8 cellular contexts compared by ENCODE assay signal in the genomic region with DNA sequence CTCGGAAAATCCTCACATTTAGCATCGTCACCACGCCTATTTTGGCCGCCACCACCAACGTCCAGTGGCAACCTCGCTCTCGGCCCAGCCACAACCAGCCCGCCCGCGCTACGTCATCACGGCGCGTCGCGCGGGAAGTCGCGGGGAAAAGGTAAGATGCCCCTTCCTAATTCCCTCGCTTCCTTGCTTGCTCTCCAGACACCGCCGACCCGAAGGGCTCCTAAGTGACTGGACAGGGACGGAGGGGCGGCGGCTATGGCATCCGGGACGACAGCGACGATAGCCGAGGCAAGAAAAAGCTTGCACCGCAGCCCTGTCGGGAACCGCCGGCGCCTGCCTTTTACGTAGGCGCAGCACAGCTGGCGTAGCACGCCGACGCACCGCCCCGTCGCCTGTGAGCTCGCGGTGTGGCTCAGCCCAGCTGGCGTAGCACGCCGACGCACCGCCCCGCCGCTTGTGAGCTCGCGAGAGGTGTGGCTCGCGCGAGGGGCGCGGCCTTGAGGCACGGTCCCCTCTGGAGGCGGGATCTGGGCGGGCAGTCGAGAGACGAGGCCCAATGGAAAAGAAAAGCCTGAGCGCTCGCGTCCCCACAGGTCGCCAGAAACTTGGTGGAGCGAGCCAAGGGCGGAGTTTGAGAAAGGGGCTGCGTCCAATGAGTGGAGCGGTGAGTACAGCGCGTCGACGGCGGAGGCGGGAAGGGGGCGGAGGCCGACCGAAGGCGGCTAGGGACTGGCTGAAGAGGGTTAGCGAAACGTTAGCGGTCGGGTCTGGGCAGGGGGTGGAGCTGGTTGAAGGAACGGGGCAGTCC. TPM values are rescaled to one million over a fixed set of nuclear protein-coding genes. Genes with fewer than 3 reads are reported as not detected.
DNase-seq lines count a peak whose midpoint lies in the region; ATAC-seq and TF ChIP-seq lines count a peak whose summit lies in the region.

Gene HDAC6, plus strand, starts transcription at position 787 of the 808 bp plus-strand sequence. CDS start 626 bp downstream, outside the sequence.

- TF ChIP-seq POLR2A in NB4 (IDR thresholded peaks at IDR 0.05; ENCODE audit: extremely low read depth, insufficient read length) (peak; percentile 62), gastroesophageal sphincter (IDR thresholded peaks at IDR 0.05) (peak in 1 of 2 donors; percentile 18)

- H3K9ac ChIP-seq in SK-N-SH: peak within 1 kb of the TSS; percentile 89

- H3K4me1 Mint-ChIP-seq in HFFc6 (ENCODE audit: low read depth): peaks cover 18% of the 10 kb centered on the region

- no peaks in the 10 kb centered on the region for H3K27me3 Mint-ChIP-seq in HFFc6 (ENCODE audit: insufficient read depth)

- H3K4me1 ChIP-seq in SK-N-SH (ENCODE audit: control insufficient read depth in 1 of 2, insufficient read depth in 2 of 2, low read depth in 1 of 2, low read length in 1 of 2): peaks cover 4 to 10% of the 10 kb centered on the region in 2 experiments; a peak in 1 of 4 replicates
- H3K4me1 ChIP-seq in gastroesophageal sphincter: peaks cover 0 to 16% (median 0%) of the 10 kb centered on the region in 3 donors

- CTCF ChIA-PET in SK-N-SH (lab: Yijun Ruan, JAX): interaction anchor here (1.0 kb wide), 1 partner anchor 170 kb away, joined by 3 read pairs; no protein-coding TSS in a partner anchor

- DNase-seq in GM04503 (ENCODE audit: low read depth): peak; percentile 91
- DNase-seq in HFFc6: peak; percentile 97
- peak; percentile 99 for DNase-seq in NB4 (ENCODE audit: low read depth)
- peak; percentile 89 for DNase-seq in SK-N-SH
- peak; percentile 95 for DNase-seq in activated naive CD4-positive, alpha-beta T cell treated with anti-CD3 and anti-CD28 coated beads, Interleukin-2, amount 50 U/mL, for 16 hours
- DNase-seq in non-pigmented ciliary epithelial cell (ENCODE audit: low read depth): peak; percentile 93
- DNase-seq in superior temporal gyrus (ENCODE audit: extremely low spot score): peak; percentile 95

- peak within 1 kb of the TSS; percentile 88 for H2AFZ ChIP-seq in SK-N-SH (ENCODE audit: low read depth)

- TF ChIP-seq EP300 in SK-N-SH (IDR thresholded peaks at IDR 0.05; ENCODE audit: borderline replicate concordance in 1 of 2, low read depth in 1 of 2, low read length in 1 of 2): no peak
- TF ChIP-seq EP300 in gastroesophageal sphincter (IDR thresholded peaks at IDR 0.05): no peak

- peaks cover 4% of the 10 kb centered on the region; the same call in 1 of the 2 replicates for H3K36me3 Mint-ChIP-seq in HFFc6 (ENCODE audit: low read depth)

- H3F3A ChIP-seq in SK-N-SH (replicated peaks; ENCODE audit: insufficient read depth): no peaks in the 10 kb centered on the region

- TF ChIP-seq CTCF in HFFc6 (IDR thresholded peaks at IDR 0.05) (0 out of 2 replicates have a peak, but pooled peaks have one; percentile 24), NB4 (IDR thresholded peaks at IDR 0.05; ENCODE audit: low read depth, low read length) (no peak), SK-N-SH (IDR thresholded peaks at IDR 0.05) (no peak), gastroesophageal sphincter (IDR thresholded peaks at IDR 0.05) (no peak)

- H3K27ac Mint-ChIP-seq in HFFc6: peak within 1 kb of the TSS; percentile 99

- ATAC-seq in gastroesophageal sphincter: peak; percentile 91

- no peaks in the 10 kb centered on the region for H3K9me3 ChIP-seq in SK-N-SH
- no peaks in the 10 kb centered on the region for H3K9me3 ChIP-seq in gastroesophageal sphincter

- POLR2A ChIA-PET in SK-N-SH (lab: Yijun Ruan, JAX): interaction anchor here (0.6 to 2.1 kb wide), 2 partner anchors 64 to 178 kb away, joined by 3 to 8 read pairs; no protein-coding TSS in a partner anchor

- no peaks in the 10 kb centered on the region for H3K9me2 ChIP-seq in SK-N-SH

- no peaks in the 10 kb centered on the region for H4K20me1 ChIP-seq in SK-N-SH (ENCODE audit: insufficient read depth)

- H3K4me3 ChIP-seq in NB4 (ENCODE audit: low read depth, low read length) (peak within 1 kb of the TSS; percentile 90), SK-N-SH (ENCODE audit: low read depth in 2 of 2, low read length in 1 of 2) (peak within 1 kb of the TSS; percentile 63 to 82), gastroesophageal sphincter (peak within 1 kb of the TSS; percentile 52 to 62)

- H3K27ac ChIP-seq in SK-N-SH (ENCODE audit: low read depth in 2 of 2, low read length in 1 of 2) (peak within 1 kb of the TSS; percentile 94 to 95), gastroesophageal sphincter (peak within 1 kb of the TSS; percentile 91 to 98 (median 95))

- no peak for TF ChIP-seq RAD21 in SK-N-SH (IDR thresholded peaks at IDR 0.05; ENCODE audit: low read length)

- peak within 1 kb of the TSS; percentile 94 for H3K4me3 Mint-ChIP-seq in HFFc6

- no peaks in the 10 kb centered on the region for H3K79me2 ChIP-seq in SK-N-SH (ENCODE audit: insufficient read depth)

- H3K9me3 Mint-ChIP-seq in HFFc6: no peaks in the 10 kb centered on the region

- H3K36me3 ChIP-seq in SK-N-SH (replicated peaks in 1 of 2; ENCODE audit: control insufficient read depth in 1 of 2, insufficient read depth in 2 of 2, low read length in 1 of 2) (no peaks in the 10 kb centered on the region), gastroesophageal sphincter (peaks cover 0 to 24% of the 10 kb centered on the region in 2 donors)

- 28% methylated on average over 40 of the region's 89 CpGs for WGBS in SK-N-SH (ENCODE audit: low lambda C conversion rate)
- WGBS in gastroesophageal sphincter (ENCODE audit: low coverage in 1 of 2), 2 donors: 0 to 35% methylated on average over 6 to 21 of the region's 89 CpGs

- peak within 1 kb of the TSS; percentile 68 for H3K4me2 ChIP-seq in SK-N-SH

- H3K27me3 ChIP-seq in SK-N-SH (ENCODE audit: insufficient read depth) (no peaks in the 10 kb centered on the region; the same call in 1 of the 2 replicates), gastroesophageal sphincter (no peaks in the 10 kb centered on the region)

TF ChIP-seq in SK-N-SH, 30 proteins besides CTCF, POLR2A, EP300 and RAD21 (continues in another document):
- TF ChIP-seq SIN3A (IDR thresholded peaks at IDR 0.05; ENCODE audit: borderline replicate concordance, low read depth, low read length) (no peak), TEAD4 (IDR thresholded peaks at IDR 0.05; ENCODE audit: borderline replicate concordance, insufficient read depth) (no peak), RXRA (IDR thresholded peaks at IDR 0.05; ENCODE audit: borderline replicate concordance, low read depth) (no peak), IRF3 (IDR thresholded peaks at IDR 0.05; ENCODE audit: low read depth, low read length) (no peak), YY1 (IDR thresholded peaks at IDR 0.05; ENCODE audit: low read depth) (no peak), ELF1 (IDR thresholded peaks at IDR 0.05) (no peak), TCF12 (IDR thresholded peaks at IDR 0.05) (no peak), GABPA (IDR thresholded peaks at IDR 0.05; ENCODE audit: low read depth) (no peak), FOSL2 (IDR thresholded peaks at IDR 0.05; ENCODE audit: borderline replicate concordance, low read depth) (no peak), EZH2phosphoT487 (IDR thresholded peaks at IDR 0.05; ENCODE audit: borderline replicate concordance, low read depth) (no peak), RFX5 (IDR thresholded peaks at IDR 0.05; ENCODE audit: low read length) (no peak), FOXM1 (IDR thresholded peaks at IDR 0.05; ENCODE audit: low read depth) (no peak), GATA2 (CRISPR knock-in tag; IDR thresholded peaks at IDR 0.05) (no peak), NFIC (IDR thresholded peaks at IDR 0.05; ENCODE audit: borderline replicate concordance) (no peak), MEF2A (IDR thresholded peaks at IDR 0.05; ENCODE audit: borderline replicate concordance, low read depth) (no peak), JUND (IDR thresholded peaks at IDR 0.05) (no peak), SMC3 (IDR thresholded peaks at IDR 0.05; ENCODE audit: low read depth, low read length) (no peak), FOXJ3 (CRISPR knock-in tag; IDR thresholded peaks at IDR 0.05) (no peak)
- TF ChIP-seq, protein P1, sequence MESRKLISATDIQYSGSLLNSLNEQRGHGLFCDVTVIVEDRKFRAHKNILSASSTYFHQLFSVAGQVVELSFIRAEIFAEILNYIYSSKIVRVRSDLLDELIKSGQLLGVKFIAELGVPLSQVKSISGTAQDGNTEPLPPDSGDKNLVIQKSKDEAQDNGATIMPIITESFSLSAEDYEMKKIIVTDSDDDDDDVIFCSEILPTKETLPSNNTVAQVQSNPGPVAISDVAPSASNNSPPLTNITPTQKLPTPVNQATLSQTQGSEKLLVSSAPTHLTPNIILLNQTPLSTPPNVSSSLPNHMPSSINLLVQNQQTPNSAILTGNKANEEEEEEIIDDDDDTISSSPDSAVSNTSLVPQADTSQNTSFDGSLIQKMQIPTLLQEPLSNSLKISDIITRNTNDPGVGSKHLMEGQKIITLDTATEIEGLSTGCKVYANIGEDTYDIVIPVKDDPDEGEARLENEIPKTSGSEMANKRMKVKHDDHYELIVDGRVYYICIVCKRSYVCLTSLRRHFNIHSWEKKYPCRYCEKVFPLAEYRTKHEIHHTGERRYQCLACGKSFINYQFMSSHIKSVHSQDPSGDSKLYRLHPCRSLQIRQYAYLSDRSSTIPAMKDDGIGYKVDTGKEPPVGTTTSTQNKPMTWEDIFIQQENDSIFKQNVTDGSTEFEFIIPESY (IDR thresholded peaks at IDR 0.05; ENCODE audit: borderline replicate concordance, low read depth): peak; percentile 92

RNA-seq across cellular contexts. Expression of gene HDAC6, which starts in this region (rescaled TPM):
- 10 to 100 TPM; 22.4 to 30.8 (median 27.1) TPM for total RNA-seq in HFFc6 (2021; fragmentation: NEBNext Ultra II Directional; extraction: Animal tissue kit (Norgen Biotek cat#: 25700))
- 34.0 and 48.9 TPM in 2 replicates for polyA plus RNA-seq in SK-N-SH (2012; rRNA removed)
- polyA plus RNA-seq in SK-N-SH (2012; cell fraction: cytosol; rRNA removed): 12.3 and 13.5 TPM in 2 replicates
- polyA plus RNA-seq in SK-N-SH (2012; cell fraction: nucleus; rRNA removed): 245 and 301 TPM in 2 replicates
- total RNA-seq in gastroesophageal sphincter: 10 to 100 TPM; 50.7 to 66.8 (median 56.9) TPM

Comparison
In these comparisons a context has a peak if more than half of its experiments do, and no peak if none do; other contexts are left out.
1. Peak in every context shown above with its lines: DNase-seq, ATAC-seq, H3K4me3 ChIP-seq and H3K27ac ChIP-seq.